ENCODE assay signal across 22 cellular contexts in the genomic region with DNA sequence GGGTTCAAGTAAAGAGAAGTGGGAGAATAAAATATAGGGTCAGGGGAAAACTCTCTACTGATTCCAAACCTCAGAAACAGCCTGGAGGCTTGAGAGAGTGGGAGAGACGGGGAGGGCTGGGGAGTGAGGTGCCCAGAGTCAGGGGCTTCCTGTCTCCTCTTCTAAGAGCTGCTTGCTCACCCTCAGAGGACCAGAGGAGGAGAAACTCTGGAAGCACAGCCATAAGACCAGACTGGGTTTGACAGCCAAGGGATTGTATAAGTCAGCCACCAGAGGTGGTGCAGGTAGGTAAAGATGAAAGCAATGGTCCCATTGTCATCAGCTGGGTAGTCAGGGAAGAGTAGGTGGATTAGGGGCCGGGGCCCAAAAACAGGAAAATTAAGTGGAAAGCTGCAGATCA.
DNase-seq lines count a peak whose midpoint lies in the region; ATAC-seq and TF ChIP-seq lines count a peak whose summit lies in the region.
"Had no signal": no experiment of that assay in that cellular context is flagged by ENCODE, and none has a peak within 500 bp of the region (broad histone marks: within the 10 kb centered on the region; RNA-seq: fewer than 3 reads in every experiment).

No MANE protein-coding gene starts in this region.

- no peaks in the 10 kb centered on the region for H3K9me3 ChIP-seq in endodermal cell (ENCODE audit: control insufficient read depth, low read length)
- H3K9me3 ChIP-seq in parathyroid adenoma (ENCODE audit: control insufficient read depth, low read length), result no peaks in the 10 kb centered on the region
- no peaks in the 10 kb centered on the region for H3K9me3 ChIP-seq in WERI-Rb-1 (ENCODE audit: severe bottlenecking)

- no peaks in the 10 kb centered on the region for H3K4me1 Mint-ChIP-seq in activated CD8-positive, alpha-beta memory T cell treated with anti-CD3 and anti-CD28 coated beads, Interleukin-2, amount 10 ng/mL, durations not matched to agents 7 days and 5 days
- no peaks in the 10 kb centered on the region for H3K4me1 Mint-ChIP-seq in endodermal cell
- H3K4me1 Mint-ChIP-seq: CD8-positive, alpha-beta memory T cell had no signal

- H3K27ac ChIP-seq in endodermal cell (ENCODE audit: low read depth, low read length) (no peak overlapping the region), parathyroid adenoma (peak overlapping the region; percentile 13), WERI-Rb-1 (no peak overlapping the region)
- H3K27ac ChIP-seq: C4-2B had no signal

- ATAC-seq in activated CD8-positive, alpha-beta memory T cell treated with anti-CD3 and anti-CD28 coated beads, Interleukin-2, amount 10 ng/mL, durations not matched to agents 7 days and 5 days, result no peak
- ATAC-seq in activated naive CD4-positive, alpha-beta T cell treated with anti-CD3 and anti-CD28 coated beads, Interleukin-2, amount 50 U/mL, for 72 hours, result no peak
- ATAC-seq: HCT116, Panc1 had no signal

- H3K27me3 ChIP-seq in endodermal cell (ENCODE audit: control insufficient read depth, insufficient read depth, low read length, poor library complexity, severe bottlenecking) (peaks cover 6% of the 10 kb centered on the region), parathyroid adenoma (ENCODE audit: control insufficient read depth, insufficient read depth, low read length) (no peaks in the 10 kb centered on the region), WERI-Rb-1 (ENCODE audit: insufficient read depth, low read depth, severe bottlenecking) (no peaks in the 10 kb centered on the region)

- no peak overlapping the region for H2AFZ ChIP-seq in parathyroid adenoma

- peak; percentile 12 for DNase-seq in activated CD8-positive, alpha-beta memory T cell treated with anti-CD3 and anti-CD28 coated beads, Interleukin-2, amount 10 ng/mL, durations not matched to agents 7 days and 5 days
- DNase-seq in activated CD8-positive, alpha-beta memory T cell treated with anti-CD3 and anti-CD28 coated beads, Interleukin-2, amount 50 U/mL, for 48 hours, result no peak
- peak; percentile 5 for DNase-seq in endodermal cell
- no peak for DNase-seq in WERI-Rb-1
- no peak for DNase-seq in activated naive CD4-positive, alpha-beta T cell treated with anti-CD3 and anti-CD28 coated beads, Interleukin-2, amount 50 U/mL, for 72 hours (ENCODE audit: low spot score in 2 of 2)
- DNase-seq in middle frontal gyrus (ENCODE audit: extremely low spot score, low spot score), result no peak
- DNase-seq: 8988T; Calu3; CD8-positive, alpha-beta memory T cell; DMS153; GOT3; NCI-H1105 treated with DMSO at 0.1 percent for 48 hours; NCI-H2029 treated with DMSO at 0.1 percent for 48 hours; NCI-H345; NCI-H524; NCI-H774; NK-92 treated with Interleukin-12 subunit alpha and Interleukin-12 subunit beta, amount 100 ng/mL, for 24 hours had no signal

- peaks cover 4% of the 10 kb centered on the region for H3K27me3 Mint-ChIP-seq in activated CD8-positive, alpha-beta memory T cell treated with anti-CD3 and anti-CD28 coated beads, Interleukin-2, amount 10 ng/mL, durations not matched to agents 7 days and 5 days
- H3K27me3 Mint-ChIP-seq in endodermal cell (ENCODE audit: insufficient read depth), result peaks cover 4% of the 10 kb centered on the region

- peaks cover 32% of the 10 kb centered on the region for H3K79me2 ChIP-seq in parathyroid adenoma

- no peaks in the 10 kb centered on the region for H3K36me3 Mint-ChIP-seq in activated CD8-positive, alpha-beta memory T cell treated with anti-CD3 and anti-CD28 coated beads, Interleukin-2, amount 10 ng/mL, durations not matched to agents 7 days and 5 days
- no peaks in the 10 kb centered on the region for H3K36me3 Mint-ChIP-seq in endodermal cell (ENCODE audit: low read depth)
- no peaks in the 10 kb centered on the region for H3K36me3 Mint-ChIP-seq in activated naive CD4-positive, alpha-beta T cell treated with anti-CD3 and anti-CD28 coated beads, Interleukin-2, amount 50 U/mL, for 72 hours
- H3K36me3 Mint-ChIP-seq: CD8-positive, alpha-beta memory T cell had no signal

- no peak for TF ChIP-seq CTCF in endodermal cell (conservative IDR thresholded peaks at IDR 0.05)
- no peak for TF ChIP-seq CTCF in parathyroid adenoma (IDR thresholded peaks at IDR 0.05)
- no peak for TF ChIP-seq CTCF in WERI-Rb-1 (IDR thresholded peaks at IDR 0.05; ENCODE audit: low read depth, low read length)

- WGBS in endodermal cell (ENCODE audit: insufficient coverage in 1 of 2, insufficient read length in 1 of 2), 2 experiments, result 90 to 94% methylated on average over 2 of the region's 2 CpGs

- CTCF ChIA-PET in activated CD8-positive, alpha-beta memory T cell treated with anti-CD3 and anti-CD28 coated beads, Interleukin-2, amount 10 ng/mL, durations not matched to agents 7 days and 5 days (lab: Charles Lee), result no interaction called here

- H3K4me3 ChIP-seq in endodermal cell (ENCODE audit: low read length) (no peak overlapping the region), parathyroid adenoma (ENCODE audit: low read depth, low read length) (no peak overlapping the region), WERI-Rb-1 (ENCODE audit: low read depth, low read length) (no peak overlapping the region)

- H3K4me3 Mint-ChIP-seq in activated CD8-positive, alpha-beta memory T cell treated with anti-CD3 and anti-CD28 coated beads, Interleukin-2, amount 10 ng/mL, durations not matched to agents 7 days and 5 days, result no peak overlapping the region
- H3K4me3 Mint-ChIP-seq in endodermal cell, result no peak overlapping the region
- H3K4me3 Mint-ChIP-seq: CD8-positive, alpha-beta memory T cell; IgD-negative memory B cell had no signal

- H3K27ac Mint-ChIP-seq in activated CD8-positive, alpha-beta memory T cell treated with anti-CD3 and anti-CD28 coated beads, Interleukin-2, amount 10 ng/mL, durations not matched to agents 7 days and 5 days, result no peak overlapping the region
- H3K27ac Mint-ChIP-seq in endodermal cell, result no peak overlapping the region
- peak overlapping the region in 1 of 2 donors; percentile 45 for H3K27ac Mint-ChIP-seq in activated naive CD4-positive, alpha-beta T cell treated with anti-CD3 and anti-CD28 coated beads, Interleukin-2, amount 50 U/mL, for 72 hours
- H3K27ac Mint-ChIP-seq: IgD-negative memory B cell had no signal

- no peaks in the 10 kb centered on the region for H3K9me3 Mint-ChIP-seq in activated CD8-positive, alpha-beta memory T cell treated with anti-CD3 and anti-CD28 coated beads, Interleukin-2, amount 10 ng/mL, durations not matched to agents 7 days and 5 days (ENCODE audit: low read depth)
- peaks cover 2% of the 10 kb centered on the region for H3K9me3 Mint-ChIP-seq in endodermal cell
- H3K9me3 Mint-ChIP-seq in activated naive CD4-positive, alpha-beta T cell treated with anti-CD3 and anti-CD28 coated beads, Interleukin-2, amount 50 U/mL, for 72 hours, result no peaks in the 10 kb centered on the region
- H3K9me3 Mint-ChIP-seq: CD8-positive, alpha-beta memory T cell; IgD-negative memory B cell had no signal

- H3K9ac ChIP-seq in endodermal cell (ENCODE audit: extremely low read depth, low read length, poor library complexity, severe bottlenecking) (no peak overlapping the region), parathyroid adenoma (no peak overlapping the region)

- H3K36me3 ChIP-seq in endodermal cell (ENCODE audit: control insufficient read depth, insufficient read depth, low read length), result no peaks in the 10 kb centered on the region
- H3K36me3 ChIP-seq in parathyroid adenoma (ENCODE audit: control insufficient read depth, insufficient read depth, low read length), result no peaks in the 10 kb centered on the region
- no peaks in the 10 kb centered on the region for H3K36me3 ChIP-seq in WERI-Rb-1

- H3K4me1 ChIP-seq in endodermal cell (ENCODE audit: control insufficient read depth, insufficient read depth, low read length), result no peaks in the 10 kb centered on the region
- peaks cover 79% of the 10 kb centered on the region for H3K4me1 ChIP-seq in parathyroid adenoma

- H3K4me2 ChIP-seq in parathyroid adenoma (ENCODE audit: low read length), result no peak overlapping the region

Comparison
In these comparisons a context has a peak if more than half of its experiments do, and no peak if none do; other contexts are left out.
1. DNase-seq: peak in activated CD8-positive, alpha-beta memory T cell treated with anti-CD3 and anti-CD28 coated beads, Interleukin-2, amount 10 ng/mL, durations not matched to agents 7 days and 5 days (single experiment) and endodermal cell (single experiment); none in activated CD8-positive, alpha-beta memory T cell treated with anti-CD3 and anti-CD28 coated beads, Interleukin-2, amount 50 U/mL, for 48 hours (single experiment), WERI-Rb-1 (single experiment), activated naive CD4-positive, alpha-beta T cell treated with anti-CD3 and anti-CD28 coated beads, Interleukin-2, amount 50 U/mL, for 72 hours (0 of 2) and middle frontal gyrus (single experiment).